18 cellular contexts compared by ENCODE assay signal in genomic region chr17:66950325-66950724, GRCh38. TPM values are rescaled to one million over a fixed set of nuclear protein-coding genes. Genes with fewer than 3 reads are reported as not detected.
A peak's percentile ranks its signal among the peaks of the same experiment; 100 is the strongest.
DNase-seq lines count a peak whose midpoint lies in the region; ATAC-seq and TF ChIP-seq lines count a peak whose summit lies in the region.
"Had no signal": no experiment of that assay in that cellular context is flagged by ENCODE, and none has a peak within 500 bp of the region (broad histone marks: within the 10 kb centered on the region; RNA-seq: fewer than 3 reads in every experiment).

No MANE protein-coding gene starts in this region.

- H3K36me3 ChIP-seq in Caco-2 (ENCODE audit: control insufficient read depth, insufficient read depth, low read length) (no peaks in the 10 kb centered on the region), PC-3 (ENCODE audit: low read depth, low read length) (no peaks in the 10 kb centered on the region), hepatocyte (replicated peaks; ENCODE audit: insufficient read depth, low read depth) (no peaks in the 10 kb centered on the region)
- H3K36me3 ChIP-seq in CD8-positive, alpha-beta memory T cell (ENCODE audit: insufficient read depth, low read length), result no peaks in the 10 kb centered on the region

- peaks cover 46% of the 10 kb centered on the region for H3K36me3 Mint-ChIP-seq in Caco-2 (ENCODE audit: insufficient read depth, unreplicated experiment)
- no peaks in the 10 kb centered on the region for H3K36me3 Mint-ChIP-seq in CD8-positive, alpha-beta memory T cell

- POLR2A ChIA-PET in Caco-2 (lab: Charles Lee), result no interaction called here
- POLR2A ChIA-PET in PC-3 (lab: Charles Lee; ENCODE audit: unreplicated experiment), result no interaction called here
- POLR2A ChIA-PET in CD8-positive, alpha-beta memory T cell (lab: Charles Lee), result no interaction called here

- peak overlapping the region; percentile 72 for H3K4me3 Mint-ChIP-seq in Caco-2 (ENCODE audit: unreplicated experiment)
- H3K4me3 Mint-ChIP-seq in CD8-positive, alpha-beta memory T cell, result no peak overlapping the region
- H3K4me3 Mint-ChIP-seq: T-helper 1 cell treated with Interleukin-12 subunit alpha and Interleukin-12 subunit beta and Interleukin-4 antibody, amounts not matched to agents 30 μg/mL and 1 μg/mL, for 36 hours had no signal

- ATAC-seq in GM21515 (IDR thresholded peaks at IDR 0.05; ENCODE audit: unreplicated experiment) (peak; percentile 50), PC-3 (no peak)

- H3K4me2 ChIP-seq in PC-3 (ENCODE audit: low read length) (peak overlapping the region; percentile 74), hepatocyte (no peak overlapping the region)

- H3K27ac ChIP-seq in PC-3 (ENCODE audit: low read length), result peak overlapping the region; percentile 94
- peak overlapping the region; percentile 92 for H3K27ac ChIP-seq in hepatocyte
- H3K27ac ChIP-seq in CD8-positive, alpha-beta memory T cell (ENCODE audit: low read depth, low read length), result no peak overlapping the region
- H3K27ac ChIP-seq: HL-60, SK-N-MC had no signal

- H3K27me3 ChIP-seq in Caco-2 (replicated peaks; ENCODE audit: control insufficient read depth, insufficient read depth, low read length) (no peaks in the 10 kb centered on the region), PC-3 (ENCODE audit: low read length) (no peaks in the 10 kb centered on the region), hepatocyte (no peaks in the 10 kb centered on the region)
- peaks cover 5% of the 10 kb centered on the region for H3K27me3 ChIP-seq in CD8-positive, alpha-beta memory T cell (ENCODE audit: insufficient read depth, low read length, poor library complexity, severe bottlenecking)

- H3K4me3 ChIP-seq in Caco-2 (ENCODE audit: low read depth, low read length) (no peak overlapping the region), PC-3 (ENCODE audit: low read length) (no peak overlapping the region), hepatocyte (no peak overlapping the region)
- H3K4me3 ChIP-seq in CD8-positive, alpha-beta memory T cell (ENCODE audit: low read length), result no peak overlapping the region
- H3K4me3 ChIP-seq: SK-N-MC had no signal

- CTCF ChIA-PET in Caco-2 (lab: Charles Lee), result no interaction called here
- CTCF ChIA-PET in PC-3 (lab: Charles Lee), result no interaction called here
- CTCF ChIA-PET in CD8-positive, alpha-beta memory T cell (lab: Charles Lee), result no interaction called here

- H2AFZ ChIP-seq in PC-3 (ENCODE audit: low read length) (no peak overlapping the region), hepatocyte (no peak overlapping the region)

- no peaks in the 10 kb centered on the region for H4K20me1 ChIP-seq in PC-3 (ENCODE audit: low read length)
- H4K20me1 ChIP-seq in hepatocyte (ENCODE audit: insufficient read depth, poor library complexity, severe bottlenecking), result no peaks in the 10 kb centered on the region

- H3K27me3 Mint-ChIP-seq in Caco-2 (ENCODE audit: insufficient read depth, unreplicated experiment), result no peaks in the 10 kb centered on the region
- peaks cover 17 to 32% of the 10 kb centered on the region in 2 donors for H3K27me3 Mint-ChIP-seq in CD8-positive, alpha-beta memory T cell

- DNase-seq in Caco-2 (no peak), PC-3 (no peak), hepatocyte (ENCODE audit: low spot score) (no peak), Ammon's horn (ENCODE audit: low spot score) (no peak), putamen (ENCODE audit: low spot score) (no peak), NCI-H1436 (lab: John Stamatoyannopoulos, UW) (no peak)
- DNase-seq in CD8-positive, alpha-beta memory T cell, result no peak
- DNase-seq: DMS53, NCI-H187 treated with DMSO at 0.1 percent for 48 hours, NCI-H2171, NCI-H446, NCI-H69 had no signal

- H3K9me3 ChIP-seq in Caco-2 (peaks cover 10% of the 10 kb centered on the region; the same call in 1 of the 2 replicates), PC-3 (ENCODE audit: low read length) (no peaks in the 10 kb centered on the region), hepatocyte (ENCODE audit: low read depth) (no peaks in the 10 kb centered on the region)
- H3K9me3 ChIP-seq in CD8-positive, alpha-beta memory T cell (ENCODE audit: low read length), result no peaks in the 10 kb centered on the region

- peak overlapping the region; percentile 99 for H3K27ac Mint-ChIP-seq in Caco-2 (ENCODE audit: unreplicated experiment)
- no peak overlapping the region for H3K27ac Mint-ChIP-seq in CD8-positive, alpha-beta memory T cell
- H3K27ac Mint-ChIP-seq: T-helper 1 cell treated with Interleukin-12 subunit alpha and Interleukin-12 subunit beta and Interleukin-4 antibody, amounts not matched to agents 30 μg/mL and 1 μg/mL, for 36 hours had no signal

- TF ChIP-seq CTCF in Caco-2 (IDR thresholded peaks at IDR 0.05; ENCODE audit: insufficient read depth in 1 of 2, low read depth in 1 of 2, low read length in 1 of 2, severe bottlenecking in 1 of 2, unreplicated experiment in 1 of 2) (no peak), PC-3 (conservative IDR thresholded peaks at IDR 0.05; ENCODE audit: low read depth, low read length) (no peak), hepatocyte (IDR thresholded peaks at IDR 0.05; ENCODE audit: poor library complexity) (no peak)

- peaks cover 11% of the 10 kb centered on the region for H3F3A ChIP-seq in PC-3 (ENCODE audit: low read length, unreplicated experiment)

- 97% methylated on average over 3 of the region's 3 CpGs for WGBS in hepatocyte (ENCODE audit: low lambda C conversion rate, missing lambda C conversion rate)

- peaks cover 42% of the 10 kb centered on the region for H3K4me1 ChIP-seq in Caco-2
- H3K4me1 ChIP-seq in PC-3 (ENCODE audit: insufficient read depth, low read length), result peaks cover 44% of the 10 kb centered on the region
- H3K4me1 ChIP-seq in hepatocyte (ENCODE audit: insufficient read depth), result peaks cover 27% of the 10 kb centered on the region
- H3K4me1 ChIP-seq in CD8-positive, alpha-beta memory T cell (ENCODE audit: insufficient read depth, low read length), result no peaks in the 10 kb centered on the region

- intact Hi-C loops in Caco-2 (cut with micrococcal nuclease; ENCODE audit: unreplicated experiment), result no loop called here
- intact Hi-C loops in PC-3 (cut with micrococcal nuclease), result no loop called here

- H3K9ac ChIP-seq in PC-3 (ENCODE audit: low read length), result no peak overlapping the region

- H3K9me2 ChIP-seq in PC-3 (replicated peaks; ENCODE audit: low read length), result no peaks in the 10 kb centered on the region
- H3K9me2 ChIP-seq in hepatocyte (replicated peaks; ENCODE audit: insufficient read depth), result no peaks in the 10 kb centered on the region

- BruUV-seq in Caco-2 (replicated peaks; lab: Mats Ljungman, UMichigan), result no TSS peak
- no TSS peak for BruUV-seq in PC-3 (replicated peaks; lab: Mats Ljungman, UMichigan)

- H3K79me2 ChIP-seq in PC-3 (ENCODE audit: low read length), result no peaks in the 10 kb centered on the region
- H3K79me2 ChIP-seq in hepatocyte, result no peaks in the 10 kb centered on the region

- H3K9me3 Mint-ChIP-seq in Caco-2 (ENCODE audit: unreplicated experiment), result peaks cover 17% of the 10 kb centered on the region
- H3K9me3 Mint-ChIP-seq in CD8-positive, alpha-beta memory T cell, result no peaks in the 10 kb centered on the region
- H3K9me3 Mint-ChIP-seq: T-helper 1 cell treated with Interleukin-12 subunit alpha and Interleukin-12 subunit beta and Interleukin-4 antibody, amounts not matched to agents 30 μg/mL and 1 μg/mL, for 36 hours had no signal

- H3K4me1 Mint-ChIP-seq in Caco-2 (ENCODE audit: low read depth, unreplicated experiment), result peaks cover 44% of the 10 kb centered on the region
- H3K4me1 Mint-ChIP-seq in CD8-positive, alpha-beta memory T cell, result peaks cover 0 to 9% (median 0%) of the 10 kb centered on the region in 3 donors

RNA-seq across cellular contexts. Expression of gene CACNG4, which starts 14.2 kb away (rescaled TPM):
- 10.1 and 12.8 TPM in 2 replicates for total RNA-seq in Caco-2 (2022)
- 1.7 and 2.4 TPM in 2 replicates for total RNA-seq in PC-3 (2014; rRNA removed)
- total RNA-seq in hepatocyte, result 2.5 and 3.5 TPM in 2 replicates
- 3.9 and 7.3 TPM in 2 replicates for polyA plus RNA-seq in hepatocyte
- total RNA-seq in CD8-positive, alpha-beta memory T cell, result not detected
- polyA plus RNA-seq in CD8-positive, alpha-beta memory T cell, result not detected
- total RNA-seq: LHCN-M2, OCI-LY7 had no signal
